Comparison of ENCODE assay signal across 1 cellular context in the genomic region with DNA sequence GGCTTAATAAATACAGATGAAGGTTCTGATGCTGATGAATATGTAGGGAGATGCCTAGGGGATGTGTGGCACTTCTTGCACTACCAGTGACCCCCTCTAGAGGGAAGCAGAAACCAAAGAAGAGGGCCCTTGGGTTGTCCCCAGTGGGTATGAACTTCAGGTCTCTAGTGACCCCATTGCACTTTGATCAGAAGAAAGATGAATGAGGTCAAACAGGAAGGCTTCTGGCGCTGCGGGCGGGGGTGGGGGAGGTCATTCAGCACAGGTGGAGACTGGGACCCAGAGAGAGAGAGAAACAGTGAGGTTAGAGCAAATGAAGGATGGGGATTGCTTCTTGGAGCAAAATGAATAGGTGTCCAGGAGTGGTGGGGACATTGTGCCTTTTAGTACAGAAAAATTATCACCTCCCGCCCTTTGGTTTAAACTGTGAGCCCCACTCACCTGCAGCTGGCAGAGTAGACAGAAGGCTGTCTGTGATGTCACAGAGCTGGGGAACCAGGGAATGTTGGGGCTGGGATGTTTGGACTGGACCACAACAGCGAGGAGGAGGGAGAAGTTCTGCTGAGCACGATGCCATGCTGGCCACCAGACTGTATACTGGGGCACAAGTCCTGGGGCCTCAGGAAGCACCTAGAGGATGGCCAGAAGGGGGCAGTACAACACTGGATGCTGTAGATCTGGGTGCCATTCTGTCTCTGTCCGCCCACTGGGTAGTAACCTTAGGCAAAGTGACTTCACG.
TF ChIP-seq lines count a peak whose summit lies in the region.

A gene with protein sequence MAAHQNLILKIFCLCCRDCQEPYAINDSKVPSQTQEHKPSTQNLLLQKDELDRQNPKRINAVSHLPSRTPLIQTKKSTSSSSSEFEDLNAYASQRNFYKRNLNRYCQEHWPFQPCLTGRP (minus strand): TSS at position 599 of the 739 bp plus-strand sequence. CDS start 10,469 bp downstream, outside the sequence.

TF ChIP-seq in HepG2, 621 proteins besides CTCF, POLR2A, EP300 and RAD21 (continued from another document and continues in another):
- TF ChIP-seq, protein P1, sequence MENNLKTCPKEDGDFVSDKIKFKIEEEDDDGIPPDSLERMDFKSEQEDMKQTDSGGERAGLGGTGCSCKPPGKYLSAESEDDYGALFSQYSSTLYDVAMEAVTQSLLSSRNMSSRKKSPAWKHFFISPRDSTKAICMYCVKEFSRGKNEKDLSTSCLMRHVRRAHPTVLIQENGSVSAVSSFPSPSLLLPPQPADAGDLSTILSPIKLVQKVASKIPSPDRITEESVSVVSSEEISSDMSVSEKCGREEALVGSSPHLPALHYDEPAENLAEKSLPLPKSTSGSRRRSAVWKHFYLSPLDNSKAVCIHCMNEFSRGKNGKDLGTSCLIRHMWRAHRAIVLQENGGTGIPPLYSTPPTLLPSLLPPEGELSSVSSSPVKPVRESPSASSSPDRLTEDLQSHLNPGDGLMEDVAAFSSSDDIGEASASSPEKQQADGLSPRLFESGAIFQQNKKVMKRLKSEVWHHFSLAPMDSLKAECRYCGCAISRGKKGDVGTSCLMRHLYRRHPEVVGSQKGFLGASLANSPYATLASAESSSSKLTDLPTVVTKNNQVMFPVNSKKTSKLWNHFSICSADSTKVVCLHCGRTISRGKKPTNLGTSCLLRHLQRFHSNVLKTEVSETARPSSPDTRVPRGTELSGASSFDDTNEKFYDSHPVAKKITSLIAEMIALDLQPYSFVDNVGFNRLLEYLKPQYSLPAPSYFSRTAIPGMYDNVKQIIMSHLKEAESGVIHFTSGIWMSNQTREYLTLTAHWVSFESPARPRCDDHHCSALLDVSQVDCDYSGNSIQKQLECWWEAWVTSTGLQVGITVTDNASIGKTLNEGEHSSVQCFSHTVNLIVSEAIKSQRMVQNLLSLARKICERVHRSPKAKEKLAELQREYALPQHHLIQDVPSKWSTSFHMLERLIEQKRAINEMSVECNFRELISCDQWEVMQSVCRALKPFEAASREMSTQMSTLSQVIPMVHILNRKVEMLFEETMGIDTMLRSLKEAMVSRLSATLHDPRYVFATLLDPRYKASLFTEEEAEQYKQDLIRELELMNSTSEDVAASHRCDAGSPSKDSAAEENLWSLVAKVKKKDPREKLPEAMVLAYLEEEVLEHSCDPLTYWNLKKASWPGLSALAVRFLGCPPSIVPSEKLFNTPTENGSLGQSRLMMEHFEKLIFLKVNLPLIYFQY (CRISPR knock-in tag; IDR thresholded peaks at IDR 0.05; ENCODE audit: borderline replicate concordance): no peak
- TF ChIP-seq, protein P2, sequence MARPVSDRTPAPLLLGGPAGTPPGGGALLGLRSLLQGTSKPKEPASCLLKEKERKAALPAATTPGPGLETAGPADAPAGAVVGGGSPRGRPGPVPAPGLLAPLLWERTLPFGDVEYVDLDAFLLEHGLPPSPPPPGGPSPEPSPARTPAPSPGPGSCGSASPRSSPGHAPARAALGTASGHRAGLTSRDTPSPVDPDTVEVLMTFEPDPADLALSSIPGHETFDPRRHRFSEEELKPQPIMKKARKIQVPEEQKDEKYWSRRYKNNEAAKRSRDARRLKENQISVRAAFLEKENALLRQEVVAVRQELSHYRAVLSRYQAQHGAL (CRISPR knock-in tag; IDR thresholded peaks at IDR 0.05; ENCODE audit: not compliant biosample characterization): no peak
- TF ChIP-seq, protein P3, sequence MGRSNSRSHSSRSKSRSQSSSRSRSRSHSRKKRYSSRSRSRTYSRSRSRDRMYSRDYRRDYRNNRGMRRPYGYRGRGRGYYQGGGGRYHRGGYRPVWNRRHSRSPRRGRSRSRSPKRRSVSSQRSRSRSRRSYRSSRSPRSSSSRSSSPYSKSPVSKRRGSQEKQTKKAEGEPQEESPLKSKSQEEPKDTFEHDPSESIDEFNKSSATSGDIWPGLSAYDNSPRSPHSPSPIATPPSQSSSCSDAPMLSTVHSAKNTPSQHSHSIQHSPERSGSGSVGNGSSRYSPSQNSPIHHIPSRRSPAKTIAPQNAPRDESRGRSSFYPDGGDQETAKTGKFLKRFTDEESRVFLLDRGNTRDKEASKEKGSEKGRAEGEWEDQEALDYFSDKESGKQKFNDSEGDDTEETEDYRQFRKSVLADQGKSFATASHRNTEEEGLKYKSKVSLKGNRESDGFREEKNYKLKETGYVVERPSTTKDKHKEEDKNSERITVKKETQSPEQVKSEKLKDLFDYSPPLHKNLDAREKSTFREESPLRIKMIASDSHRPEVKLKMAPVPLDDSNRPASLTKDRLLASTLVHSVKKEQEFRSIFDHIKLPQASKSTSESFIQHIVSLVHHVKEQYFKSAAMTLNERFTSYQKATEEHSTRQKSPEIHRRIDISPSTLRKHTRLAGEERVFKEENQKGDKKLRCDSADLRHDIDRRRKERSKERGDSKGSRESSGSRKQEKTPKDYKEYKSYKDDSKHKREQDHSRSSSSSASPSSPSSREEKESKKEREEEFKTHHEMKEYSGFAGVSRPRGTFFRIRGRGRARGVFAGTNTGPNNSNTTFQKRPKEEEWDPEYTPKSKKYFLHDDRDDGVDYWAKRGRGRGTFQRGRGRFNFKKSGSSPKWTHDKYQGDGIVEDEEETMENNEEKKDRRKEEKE (IDR thresholded peaks at IDR 0.05): no peak
- TF ChIP-seq ZEB1 (IDR thresholded peaks at IDR 0.05; ENCODE audit: insufficient replicate concordance, low read depth) (peak; percentile 38), SNAI1 (CRISPR knock-in tag; IDR thresholded peaks at IDR 0.05; ENCODE audit: borderline replicate concordance) (no peak), SMYD3 (CRISPR knock-in tag; IDR thresholded peaks at IDR 0.05) (no peak), TCF7 (IDR thresholded peaks at IDR 0.05; ENCODE audit: low read depth) (no peak), MTA1 (CRISPR knock-in tag; IDR thresholded peaks at IDR 0.05; ENCODE audit: borderline replicate concordance) (no peak), ZC3H13 (CRISPR knock-in tag; IDR thresholded peaks at IDR 0.05) (no peak), MEF2D (CRISPR knock-in tag; IDR thresholded peaks at IDR 0.05) (0 out of 2 replicates have a peak, but pooled peaks have one; percentile 20), FOSL2 (CRISPR knock-in tag; IDR thresholded peaks at IDR 0.05) (no peak), SP4 (CRISPR knock-in tag; IDR thresholded peaks at IDR 0.05) (no peak), ZNF660 (CRISPR knock-in tag; IDR thresholded peaks at IDR 0.05; ENCODE audit: borderline replicate concordance, low read depth) (no peak), ZFP90 (CRISPR knock-in tag; IDR thresholded peaks at IDR 0.05; ENCODE audit: borderline replicate concordance) (no peak), ZNF672 (CRISPR knock-in tag; IDR thresholded peaks at IDR 0.05) (no peak), HMGA1 (CRISPR knock-in tag; conservative IDR thresholded peaks at IDR 0.05) (no peak), ZNF343 (CRISPR knock-in tag; IDR thresholded peaks at IDR 0.05) (no peak), TOPORS (CRISPR knock-in tag; IDR thresholded peaks at IDR 0.05) (no peak), ZNF703 (CRISPR knock-in tag; IDR thresholded peaks at IDR 0.05; ENCODE audit: borderline replicate concordance) (no peak), ATRX (CRISPR knock-in tag; IDR thresholded peaks at IDR 0.05; ENCODE audit: borderline replicate concordance) (no peak), MBD4 (IDR thresholded peaks at IDR 0.05; ENCODE audit: borderline replicate concordance, low read length) (no peak), ZNF773 (CRISPR knock-in tag; IDR thresholded peaks at IDR 0.05; ENCODE audit: borderline replicate concordance) (no peak), SIX1 (CRISPR knock-in tag; IDR thresholded peaks at IDR 0.05; ENCODE audit: borderline replicate concordance) (no peak), ZNF143 (CRISPR knock-in tag; IDR thresholded peaks at IDR 0.05) (no peak), AGO2 (optimal IDR thresholded peaks at IDR 0.05; ENCODE audit: low read depth, low read length) (no peak), XRCC5 (optimal IDR thresholded peaks at IDR 0.05; ENCODE audit: low read length) (peak; percentile 9), SUZ12 (IDR thresholded peaks at IDR 0.05; ENCODE audit: low read depth, low read length) (no peak), ZNF747 (CRISPR knock-in tag; IDR thresholded peaks at IDR 0.05; ENCODE audit: borderline replicate concordance) (no peak), SAFB2 (CRISPR knock-in tag; IDR thresholded peaks at IDR 0.05; ENCODE audit: borderline replicate concordance, low read depth) (no peak), ZNF451 (CRISPR knock-in tag; IDR thresholded peaks at IDR 0.05) (no peak)
- TF ChIP-seq, protein P4, sequence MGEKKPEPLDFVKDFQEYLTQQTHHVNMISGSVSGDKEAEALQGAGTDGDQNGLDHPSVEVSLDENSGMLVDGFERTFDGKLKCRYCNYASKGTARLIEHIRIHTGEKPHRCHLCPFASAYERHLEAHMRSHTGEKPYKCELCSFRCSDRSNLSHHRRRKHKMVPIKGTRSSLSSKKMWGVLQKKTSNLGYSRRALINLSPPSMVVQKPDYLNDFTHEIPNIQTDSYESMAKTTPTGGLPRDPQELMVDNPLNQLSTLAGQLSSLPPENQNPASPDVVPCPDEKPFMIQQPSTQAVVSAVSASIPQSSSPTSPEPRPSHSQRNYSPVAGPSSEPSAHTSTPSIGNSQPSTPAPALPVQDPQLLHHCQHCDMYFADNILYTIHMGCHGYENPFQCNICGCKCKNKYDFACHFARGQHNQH (CRISPR knock-in tag; IDR thresholded peaks at IDR 0.05): no peak
- TF ChIP-seq, protein P5, sequence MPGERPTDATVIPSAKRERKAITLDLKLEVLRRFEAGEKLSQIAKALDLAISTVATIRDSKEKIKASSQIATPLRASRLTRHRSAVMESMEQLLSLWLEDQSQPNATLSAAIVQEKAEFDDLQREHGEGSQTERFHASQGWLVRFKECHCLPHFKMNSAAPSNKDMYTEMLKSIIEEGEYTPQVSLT (CRISPR knock-in tag; IDR thresholded peaks at IDR 0.05; ENCODE audit: borderline replicate concordance, low read depth): no peak
- TF ChIP-seq, protein P6, sequence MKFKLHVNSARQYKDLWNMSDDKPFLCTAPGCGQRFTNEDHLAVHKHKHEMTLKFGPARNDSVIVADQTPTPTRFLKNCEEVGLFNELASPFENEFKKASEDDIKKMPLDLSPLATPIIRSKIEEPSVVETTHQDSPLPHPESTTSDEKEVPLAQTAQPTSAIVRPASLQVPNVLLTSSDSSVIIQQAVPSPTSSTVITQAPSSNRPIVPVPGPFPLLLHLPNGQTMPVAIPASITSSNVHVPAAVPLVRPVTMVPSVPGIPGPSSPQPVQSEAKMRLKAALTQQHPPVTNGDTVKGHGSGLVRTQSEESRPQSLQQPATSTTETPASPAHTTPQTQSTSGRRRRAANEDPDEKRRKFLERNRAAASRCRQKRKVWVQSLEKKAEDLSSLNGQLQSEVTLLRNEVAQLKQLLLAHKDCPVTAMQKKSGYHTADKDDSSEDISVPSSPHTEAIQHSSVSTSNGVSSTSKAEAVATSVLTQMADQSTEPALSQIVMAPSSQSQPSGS (CRISPR knock-in tag; IDR thresholded peaks at IDR 0.05): no peak
- TF ChIP-seq, protein P7, sequence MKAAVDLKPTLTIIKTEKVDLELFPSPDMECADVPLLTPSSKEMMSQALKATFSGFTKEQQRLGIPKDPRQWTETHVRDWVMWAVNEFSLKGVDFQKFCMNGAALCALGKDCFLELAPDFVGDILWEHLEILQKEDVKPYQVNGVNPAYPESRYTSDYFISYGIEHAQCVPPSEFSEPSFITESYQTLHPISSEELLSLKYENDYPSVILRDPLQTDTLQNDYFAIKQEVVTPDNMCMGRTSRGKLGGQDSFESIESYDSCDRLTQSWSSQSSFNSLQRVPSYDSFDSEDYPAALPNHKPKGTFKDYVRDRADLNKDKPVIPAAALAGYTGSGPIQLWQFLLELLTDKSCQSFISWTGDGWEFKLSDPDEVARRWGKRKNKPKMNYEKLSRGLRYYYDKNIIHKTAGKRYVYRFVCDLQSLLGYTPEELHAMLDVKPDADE (CRISPR knock-in tag; IDR thresholded peaks at IDR 0.05): no peak
- TF ChIP-seq, protein P8, sequence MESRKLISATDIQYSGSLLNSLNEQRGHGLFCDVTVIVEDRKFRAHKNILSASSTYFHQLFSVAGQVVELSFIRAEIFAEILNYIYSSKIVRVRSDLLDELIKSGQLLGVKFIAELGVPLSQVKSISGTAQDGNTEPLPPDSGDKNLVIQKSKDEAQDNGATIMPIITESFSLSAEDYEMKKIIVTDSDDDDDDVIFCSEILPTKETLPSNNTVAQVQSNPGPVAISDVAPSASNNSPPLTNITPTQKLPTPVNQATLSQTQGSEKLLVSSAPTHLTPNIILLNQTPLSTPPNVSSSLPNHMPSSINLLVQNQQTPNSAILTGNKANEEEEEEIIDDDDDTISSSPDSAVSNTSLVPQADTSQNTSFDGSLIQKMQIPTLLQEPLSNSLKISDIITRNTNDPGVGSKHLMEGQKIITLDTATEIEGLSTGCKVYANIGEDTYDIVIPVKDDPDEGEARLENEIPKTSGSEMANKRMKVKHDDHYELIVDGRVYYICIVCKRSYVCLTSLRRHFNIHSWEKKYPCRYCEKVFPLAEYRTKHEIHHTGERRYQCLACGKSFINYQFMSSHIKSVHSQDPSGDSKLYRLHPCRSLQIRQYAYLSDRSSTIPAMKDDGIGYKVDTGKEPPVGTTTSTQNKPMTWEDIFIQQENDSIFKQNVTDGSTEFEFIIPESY (CRISPR knock-in tag; IDR thresholded peaks at IDR 0.05): no peak
